1 cellular context compared by ENCODE assay signal in genomic region chr9:124863371-124863831, GRCh38.
TF ChIP-seq lines count a peak whose summit lies in the region.

No MANE protein-coding gene starts in this region.

TF ChIP-seq in H1, 55 proteins besides CTCF, POLR2A, EP300 and RAD21 (continued from another document):
- TF ChIP-seq ATF2 (IDR thresholded peaks at IDR 0.05; ENCODE audit: low read length) (no peak), CHD2 (IDR thresholded peaks at IDR 0.05; ENCODE audit: low read length) (no peak), BCL11A (IDR thresholded peaks at IDR 0.05; ENCODE audit: low read depth in 2 of 2, low read length in 2 of 2) (no peak)
